In the genomic region with DNA sequence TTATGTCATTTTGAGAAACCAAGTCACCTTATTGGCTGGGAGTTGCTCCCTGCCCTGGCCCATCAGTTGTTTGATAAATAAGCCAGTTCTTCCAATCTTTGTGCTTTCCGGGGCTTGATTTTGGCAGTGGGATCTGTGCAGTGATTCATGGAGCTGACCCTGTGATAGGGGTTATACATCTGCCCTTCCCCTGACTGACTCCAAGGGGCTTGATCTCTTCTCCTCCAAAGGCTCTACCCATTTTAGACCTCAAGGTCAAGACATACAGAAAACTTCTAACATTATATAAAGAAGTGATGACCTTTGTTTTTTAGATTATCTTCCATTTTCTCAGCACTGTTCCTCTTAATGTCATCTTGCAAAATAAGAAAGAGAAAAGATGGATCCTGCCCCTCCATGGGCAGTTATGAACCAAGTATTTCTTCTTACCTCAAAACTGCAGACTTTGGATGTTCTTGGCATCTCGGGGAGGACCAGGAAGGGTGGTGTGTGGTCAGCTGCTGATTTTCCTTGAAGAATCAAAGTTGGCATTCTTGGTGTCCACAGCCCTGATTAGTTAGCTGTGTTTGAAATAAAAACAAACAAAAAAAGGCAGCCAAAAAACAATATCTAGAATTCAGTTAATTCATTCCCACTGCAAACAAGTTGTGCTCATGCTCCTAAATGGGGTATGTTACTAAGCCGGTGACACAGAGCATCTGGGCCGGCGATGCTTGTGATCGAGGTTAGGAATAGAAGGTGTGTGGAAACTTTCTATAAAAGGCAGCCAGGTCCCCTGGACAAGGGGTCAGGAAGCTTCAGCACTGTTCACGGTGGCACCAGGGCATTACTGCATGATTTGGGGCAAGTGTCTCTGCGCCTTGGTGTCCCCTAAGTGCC, we compare ENCODE assay signal across 1 cellular context.
TF ChIP-seq lines count a peak whose summit lies in the region.

No MANE protein-coding gene starts in this region.

TF ChIP-seq in IMR-90, 13 proteins besides CTCF, POLR2A, EP300 and RAD21 (continued from another document):
- TF ChIP-seq, protein P1, sequence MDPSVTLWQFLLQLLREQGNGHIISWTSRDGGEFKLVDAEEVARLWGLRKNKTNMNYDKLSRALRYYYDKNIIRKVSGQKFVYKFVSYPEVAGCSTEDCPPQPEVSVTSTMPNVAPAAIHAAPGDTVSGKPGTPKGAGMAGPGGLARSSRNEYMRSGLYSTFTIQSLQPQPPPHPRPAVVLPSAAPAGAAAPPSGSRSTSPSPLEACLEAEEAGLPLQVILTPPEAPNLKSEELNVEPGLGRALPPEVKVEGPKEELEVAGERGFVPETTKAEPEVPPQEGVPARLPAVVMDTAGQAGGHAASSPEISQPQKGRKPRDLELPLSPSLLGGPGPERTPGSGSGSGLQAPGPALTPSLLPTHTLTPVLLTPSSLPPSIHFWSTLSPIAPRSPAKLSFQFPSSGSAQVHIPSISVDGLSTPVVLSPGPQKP (IDR thresholded peaks at IDR 0.05; ENCODE audit: borderline replicate concordance, low read depth, low read length) = no peak
- TF ChIP-seq RCOR1 (IDR thresholded peaks at IDR 0.05; ENCODE audit: insufficient replicate concordance, low read length) (no peak), MXI1 (IDR thresholded peaks at IDR 0.05; ENCODE audit: borderline replicate concordance, low read depth, low read length) (no peak), FOS (IDR thresholded peaks at IDR 0.05; ENCODE audit: low read depth, low read length) (no peak), CHD1 (IDR thresholded peaks at IDR 0.05; ENCODE audit: low read depth, low read length) (no peak), MAZ (IDR thresholded peaks at IDR 0.05; ENCODE audit: borderline replicate concordance, low read depth, low read length) (no peak), MAFK (IDR thresholded peaks at IDR 0.05; ENCODE audit: low read depth, low read length) (no peak), NFE2L2 (IDR thresholded peaks at IDR 0.05; ENCODE audit: low read depth, low read length) (no peak), SMC3 (IDR thresholded peaks at IDR 0.05; ENCODE audit: low read depth, low read length) (no peak), CEBPB (IDR thresholded peaks at IDR 0.05; ENCODE audit: low read depth, low read length) (no peak), RFX5 (IDR thresholded peaks at IDR 0.05; ENCODE audit: low read depth, low read length) (no peak)
- TF ChIP-seq, protein P2, sequence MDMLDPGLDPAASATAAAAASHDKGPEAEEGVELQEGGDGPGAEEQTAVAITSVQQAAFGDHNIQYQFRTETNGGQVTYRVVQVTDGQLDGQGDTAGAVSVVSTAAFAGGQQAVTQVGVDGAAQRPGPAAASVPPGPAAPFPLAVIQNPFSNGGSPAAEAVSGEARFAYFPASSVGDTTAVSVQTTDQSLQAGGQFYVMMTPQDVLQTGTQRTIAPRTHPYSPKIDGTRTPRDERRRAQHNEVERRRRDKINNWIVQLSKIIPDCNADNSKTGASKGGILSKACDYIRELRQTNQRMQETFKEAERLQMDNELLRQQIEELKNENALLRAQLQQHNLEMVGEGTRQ (IDR thresholded peaks at IDR 0.05; ENCODE audit: low read depth, low read length) = no peak
